ENCODE assay signal across 31 cellular contexts in genomic region chr18:36547544-36547943, GRCh38.
"Had no signal": no experiment of that assay in that cellular context is flagged by ENCODE, and none has a peak within 500 bp of the region (broad histone marks: within the 10 kb centered on the region; RNA-seq: fewer than 3 reads in every experiment).

No MANE protein-coding gene starts in this region.

- H3K27me3 ChIP-seq: ascending aorta, Peyer's patch, SJSA1 had no signal

- H3K27ac ChIP-seq: ascending aorta, KMS-11, Peyer's patch, SJSA1, WERI-Rb-1 had no signal

- H3K4me3 ChIP-seq: ascending aorta, Peyer's patch, SJSA1 had no signal

- H3K36me3 ChIP-seq: ascending aorta, Peyer's patch, SJSA1, WERI-Rb-1 had no signal

- H3K4me1 ChIP-seq: Peyer's patch, SJSA1 had no signal

- ATAC-seq: activated CD8-positive, alpha-beta memory T cell treated with anti-CD3 and anti-CD28 coated beads, Interleukin-2, amount 10 ng/mL, durations not matched to agents 7 days and 5 days; T-helper 17 cell had no signal

- H3K9me3 ChIP-seq: ascending aorta, Peyer's patch, SJSA1, SK-N-SH had no signal

- DNase-seq: activated CD4-positive, alpha-beta memory T cell treated with anti-CD3 and anti-CD28 coated beads, Interleukin-2, amount 10 ng/mL, durations not matched to agents 7 days and 5 days; activated CD4-positive, alpha-beta T cell treated with anti-CD3 and anti-CD28 coated beads for 1 hour; activated CD4-positive, alpha-beta T cell treated with anti-CD3 and anti-CD28 coated beads for 48 hours; activated CD4-positive, CD25-positive, alpha-beta regulatory T cell; activated CD8-positive, alpha-beta memory T cell treated with anti-CD3 and anti-CD28 coated beads for 24 hours; activated CD8-positive, alpha-beta memory T cell treated with anti-CD3 and anti-CD28 coated beads, Interleukin-2, amount 10 ng/mL, durations not matched to agents 7 days and 5 days; activated CD8-positive, alpha-beta memory T cell treated with anti-CD3 and anti-CD28 coated beads, Interleukin-2, amount 50 U/mL, for 48 hours; activated effector memory CD4-positive, alpha-beta T cell treated with Interleukin-2 at 50 U/mL for 16 hours; activated naive CD4-positive, alpha-beta T cell treated with anti-CD3 and anti-CD28 coated beads, Interleukin-2, amount 50 U/mL, for 16 hours; activated naive CD8-positive, alpha-beta T cell treated with anti-CD3 and anti-CD28 coated beads, Interleukin-2, amount 10 ng/mL, durations not matched to agents 7 days and 5 days; activated T-cell treated with anti-CD3 and anti-CD28 coated beads, Interleukin-2, amount 50 U/mL, for 48 hours; MM.1S; MV-4-11; NCI-H1092; NCI-H1436 treated with DMSO at 0.1 percent for 48 hours; NCI-H187; NCI-H2029 treated with DMSO at 0.1 percent for 48 hours; NCI-H2107; NCI-H2171; NCI-H510A; NCI-H526 treated with DMSO at 0.1 percent for 48 hours; NCI-H774; Peyer's patch; RPMI8226; SHP77 treated with DMSO at 0.1 percent for 48 hours; SK-N-SH; T-helper 17 cell; WERI-Rb-1 had no signal
